23 cellular contexts compared by ENCODE assay signal in the genomic region with DNA sequence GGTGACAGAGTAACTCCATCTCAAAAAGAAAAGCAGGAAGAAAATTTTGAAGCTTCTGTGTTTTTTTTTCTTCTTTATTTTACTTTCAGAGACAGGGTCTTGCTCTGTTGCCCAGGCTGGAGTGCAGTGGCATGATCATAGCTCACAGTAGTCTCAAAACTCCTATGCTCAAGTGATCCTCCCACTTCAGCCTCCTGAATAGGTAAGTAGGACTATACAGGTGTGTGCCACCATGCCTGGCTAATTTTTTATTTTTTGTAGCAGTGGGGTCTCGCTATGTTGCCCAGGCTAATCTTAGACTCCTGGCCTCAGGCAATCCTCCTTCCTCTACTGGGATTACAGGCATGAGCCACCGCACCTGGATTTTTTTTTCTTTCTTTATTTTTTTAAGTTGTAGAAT. TPM values are rescaled to one million over a fixed set of nuclear protein-coding genes. Genes with fewer than 3 reads are reported as not detected.
DNase-seq lines count a peak whose midpoint lies in the region; ATAC-seq, FAIRE-seq and TF ChIP-seq lines count a peak whose summit lies in the region.
"Had no signal": no experiment of that assay in that cellular context is flagged by ENCODE, and none has a peak within 500 bp of the region (broad histone marks: within the 10 kb centered on the region; RNA-seq: fewer than 3 reads in every experiment).

No MANE protein-coding gene starts in this region.

- intact Hi-C loops in HepG2 (cut with micrococcal nuclease; ENCODE audit: unreplicated experiment): no loop called here
- intact Hi-C loops in right lobe of liver (cut with DNase I): no loop called here
- intact Hi-C loops in tibial artery (cut with DNase I; ENCODE audit: low total_unique reads): no loop called here

- no peaks in the 10 kb centered on the region for H4K20me1 ChIP-seq in HepG2 (ENCODE audit: insufficient read depth, low read length)
- H4K20me1 ChIP-seq: BLaER1 had no signal

- no peak overlapping the region for H2AFZ ChIP-seq in HepG2 (ENCODE audit: low read length)
- H2AFZ ChIP-seq: GM23248 had no signal

- H3K4me1 ChIP-seq in HepG2 (ENCODE audit: insufficient read depth, low read length) (peaks cover 24% of the 10 kb centered on the region), right lobe of liver (peaks cover 0 to 23% (median 11%) of the 10 kb centered on the region in 4 donors), tibial artery (peaks cover 0 to 31% (median 14%) of the 10 kb centered on the region in 4 donors)
- H3K4me1 ChIP-seq: BLaER1 had no signal

- CTCF ChIA-PET in HepG2 (lab: Yijun Ruan, JAX; ENCODE audit: low intra/inter-chr PET ratio, low total read pairs): no interaction called here

- in situ Hi-C loops in HepG2 (cut with HindIII; ENCODE audit: extremely low pct_ligation_motif_present, low pct_unique_long_range_greater_than_20kb): no loop called here

- no peak for TF ChIP-seq POLR2A in HepG2 (IDR thresholded peaks at IDR 0.05; ENCODE audit: insufficient read depth in 1 of 2, low read depth in 2 of 2, low read length in 2 of 2)
- TF ChIP-seq POLR2A in right lobe of liver (IDR thresholded peaks at IDR 0.05): no peak

- H3K9ac ChIP-seq in HepG2 (ENCODE audit: insufficient read depth, low read depth, low read length): no peak overlapping the region
- H3K9ac ChIP-seq: BLaER1, GM23248 had no signal

- TF ChIP-seq EP300 in HepG2 (IDR thresholded peaks at IDR 0.05; ENCODE audit: low read depth in 2 of 2, low read length in 2 of 2) (no peak), HepG2 (CRISPR knock-in tag; IDR thresholded peaks at IDR 0.05; ENCODE audit: borderline replicate concordance) (no peak)

- H3K4me2 ChIP-seq in HepG2 (ENCODE audit: low read depth, low read length): no peak overlapping the region
- H3K4me2 ChIP-seq: BLaER1 had no signal

- no peaks in the 10 kb centered on the region for H3K9me3 ChIP-seq in HepG2 (ENCODE audit: low read length)
- no peaks in the 10 kb centered on the region for H3K9me3 ChIP-seq in right lobe of liver
- no peaks in the 10 kb centered on the region for H3K9me3 ChIP-seq in tibial artery
- H3K9me3 ChIP-seq: BLaER1 had no signal

- WGBS in HepG2 (ENCODE audit: low lambda C conversion rate): 95% methylated on average over 2 of the region's 2 CpGs
- WGBS in right lobe of liver (ENCODE audit: insufficient coverage, low coverage, low lambda C conversion rate, missing lambda C conversion rate): 100% methylated on average over 2 of the region's 2 CpGs

- DNase-seq in HepG2 (ENCODE audit: low spot score): no peak
- no peak for DNase-seq in right lobe of liver
- no peak for DNase-seq in omental fat pad (ENCODE audit: low spot score)
- no peak for DNase-seq in tibial artery
- DNase-seq in NCI-H226: no peak
- DNase-seq in urothelium cell line (ENCODE audit: low spot score): no peak
- DNase-seq: CD4-positive, CD25-positive, alpha-beta regulatory T cell; CD8-positive, alpha-beta T cell; DMS 273 treated with DMSO at 0.1 percent for 48 hours; DMS79; EL; GDM1; GM23248; H7; HCEC 1CT had no signal

- no peak for TF ChIP-seq CTCF in HepG2 (CRISPR knock-in tag; IDR thresholded peaks at IDR 0.05)
- no peak for TF ChIP-seq CTCF in right lobe of liver (IDR thresholded peaks at IDR 0.05)
- TF ChIP-seq CTCF in omental fat pad (IDR thresholded peaks at IDR 0.05): no peak
- TF ChIP-seq CTCF in tibial artery (IDR thresholded peaks at IDR 0.05): no peak

- BruUV-seq in HepG2 (replicated peaks; lab: Mats Ljungman, UMichigan): no TSS peak

- H3K27ac ChIP-seq in HepG2 (ENCODE audit: extremely low read length, insufficient read depth, low read length): no peak overlapping the region
- no peak overlapping the region for H3K27ac ChIP-seq in right lobe of liver
- H3K27ac ChIP-seq in tibial artery: peak overlapping the region; percentile 65 to 79
- H3K27ac ChIP-seq: 22Rv1, BLaER1, C4-2B, GM23248 had no signal

- H3K4me3 ChIP-seq in HepG2 (replicated peaks in 1 of 3; ENCODE audit: insufficient read depth in 1 of 3, low read depth in 2 of 3, low read length in 3 of 3) (no peak overlapping the region), right lobe of liver (no peak overlapping the region), tibial artery (no peak overlapping the region)
- H3K4me3 ChIP-seq: BLaER1, GM12878, GM23248 had no signal

- TF ChIP-seq RAD21 in HepG2 (CRISPR knock-in tag; IDR thresholded peaks at IDR 0.05): no peak

- POLR2A ChIA-PET in HepG2 (lab: Yijun Ruan, JAX): no interaction called here

- peaks cover 2 to 28% of the 10 kb centered on the region in 2 experiments for H3K36me3 ChIP-seq in HepG2 (replicated peaks in 1 of 2; ENCODE audit: control insufficient read depth in 1 of 2, insufficient read depth in 2 of 2, low read length in 2 of 2)
- peaks cover 0 to 3% (median 0%) of the 10 kb centered on the region in 4 donors for H3K36me3 ChIP-seq in right lobe of liver
- H3K36me3 ChIP-seq in tibial artery: peaks cover 5 to 48% (median 15%) of the 10 kb centered on the region in 3 donors

- FAIRE-seq in HepG2 (lab: Jason Lieb, UNC): no peak
- no peak for FAIRE-seq in urothelium cell line (lab: Jason Lieb, UNC)
- FAIRE-seq: A204.1, D721Med, GM12878, GM19239, H1 had no signal

- no peaks in the 10 kb centered on the region for H3K27me3 ChIP-seq in HepG2 (ENCODE audit: control insufficient read depth in 1 of 2, insufficient read depth in 2 of 2, low read length in 2 of 2)
- H3K27me3 ChIP-seq in right lobe of liver: no peaks in the 10 kb centered on the region
- H3K27me3 ChIP-seq in tibial artery: no peaks in the 10 kb centered on the region
- H3K27me3 ChIP-seq: BLaER1 had no signal

- ATAC-seq in HepG2: no peak
- no peak for ATAC-seq in right lobe of liver
- ATAC-seq in omental fat pad (ENCODE audit: low FRiP score): peak; percentile 54
- ATAC-seq: CD8-positive, alpha-beta T cell; GM12878 had no signal

- H3K79me2 ChIP-seq in HepG2 (ENCODE audit: insufficient read depth, low read length): no peaks in the 10 kb centered on the region

TF ChIP-seq in HepG2, 621 proteins besides CTCF, POLR2A, EP300 and RAD21:
- TF ChIP-seq ZFP90 (CRISPR knock-in tag; IDR thresholded peaks at IDR 0.05; ENCODE audit: borderline replicate concordance) (no peak), ZNF460 (CRISPR knock-in tag; IDR thresholded peaks at IDR 0.05; ENCODE audit: borderline replicate concordance) (no peak), ZNF121 (CRISPR knock-in tag; IDR thresholded peaks at IDR 0.05) (peak; percentile 52; the same call in 1 of the 2 replicates), NKX3-1 (CRISPR knock-in tag; IDR thresholded peaks at IDR 0.05) (no peak), TBX3 (IDR thresholded peaks at IDR 0.05; ENCODE audit: borderline replicate concordance) (no peak)

RNA-seq across cellular contexts. Expression of gene C5orf24, which starts 10.1 kb away (rescaled TPM):
- 41.5 and 52.6 TPM in 2 replicates for total RNA-seq in HepG2 (2016; rRNA removed; fragmentation: Illumina TruSeq; extraction: Trizol)
- 10.3 and 10.6 TPM in 2 replicates for total RNA-seq in HepG2 (2016; cell fraction: cytosol; rRNA removed; fragmentation: Illumina TruSeq; extraction: Trizol; ENCODE audit: low read depth)
- 39.8 and 49.7 TPM in 2 replicates for total RNA-seq in HepG2 (2016; cell fraction: insoluble cytoplasmic fraction; rRNA removed; fragmentation: Illumina TruSeq; extraction: Trizol)
- total RNA-seq in HepG2 (2016; cell fraction: membrane; rRNA removed; fragmentation: Illumina TruSeq; extraction: Trizol): 33.9 and 34.4 TPM in 2 replicates
- 39.4 and 43.9 TPM in 2 replicates for total RNA-seq in HepG2 (2016; cell fraction: nucleus; rRNA removed; fragmentation: Illumina TruSeq; extraction: Trizol)
- 30.3 and 34.6 TPM in 2 replicates for polyA plus RNA-seq in HepG2 (2011; rRNA removed)
- 10.6 and 18.7 TPM in 2 replicates for polyA plus RNA-seq in HepG2 (2011; cell fraction: cytosol; rRNA removed)
- 23.1 and 31.3 TPM in 2 replicates for polyA plus RNA-seq in HepG2 (2011; cell fraction: nucleus; rRNA removed)
- 25.4 and 26.1 TPM in 2 replicates for polyA plus RNA-seq in HepG2 (2012)
- 8.0 and 8.8 TPM in 2 replicates for polyA plus RNA-seq in HepG2 (2016; cell fraction: cytosol; fragmentation: Illumina TruSeq; extraction: Trizol; ENCODE audit: low read depth)
- 39.1 and 45.0 TPM in 2 replicates for polyA plus RNA-seq in HepG2 (2016; cell fraction: insoluble cytoplasmic fraction; fragmentation: Illumina TruSeq; extraction: Trizol; ENCODE audit: low read depth)
- 19.7 and 20.6 TPM in 2 replicates for polyA plus RNA-seq in HepG2 (2016; cell fraction: membrane; fragmentation: Illumina TruSeq; extraction: Trizol; ENCODE audit: low read depth)
- polyA plus RNA-seq in HepG2 (2016; cell fraction: nucleus; fragmentation: Illumina TruSeq; extraction: Trizol; ENCODE audit: insufficient read depth, low read depth): 53.8 and 56.9 TPM in 2 replicates
- 32.1 and 44.9 TPM in 2 replicates for polyA minus RNA-seq in HepG2 (2011; rRNA and poly(A)+ RNA removed; ENCODE audit: low replicate concordance)
- 24.9 and 25.5 TPM in 2 replicates for polyA minus RNA-seq in HepG2 (2011; cell fraction: cytosol; rRNA and poly(A)+ RNA removed)
- polyA minus RNA-seq in HepG2 (2011; cell fraction: nucleus; rRNA and poly(A)+ RNA removed): 61.3 and 65.8 TPM in 2 replicates
- 10 to 100 TPM; 19.0 to 41.8 (median 30.2) TPM for total RNA-seq in right lobe of liver
- total RNA-seq in omental fat pad: 10 to 100 TPM; 36.1 to 56.0 (median 45.9) TPM

RNA-seq across cellular contexts. Expression of gene TXNDC15, which starts 38.5 kb away (rescaled TPM):
- total RNA-seq in HepG2 (2016; rRNA removed; fragmentation: Illumina TruSeq; extraction: Trizol): 33.6 and 49.9 TPM in 2 replicates
- total RNA-seq in HepG2 (2016; cell fraction: cytosol; rRNA removed; fragmentation: Illumina TruSeq; extraction: Trizol; ENCODE audit: low read depth): 10.0 and 12.6 TPM in 2 replicates
- total RNA-seq in HepG2 (2016; cell fraction: insoluble cytoplasmic fraction; rRNA removed; fragmentation: Illumina TruSeq; extraction: Trizol): 33.1 and 46.0 TPM in 2 replicates
- total RNA-seq in HepG2 (2016; cell fraction: membrane; rRNA removed; fragmentation: Illumina TruSeq; extraction: Trizol): 16.2 and 20.5 TPM in 2 replicates
- total RNA-seq in HepG2 (2016; cell fraction: nucleus; rRNA removed; fragmentation: Illumina TruSeq; extraction: Trizol): 38.4 and 46.0 TPM in 2 replicates
- 22.2 and 27.9 TPM in 2 replicates for polyA plus RNA-seq in HepG2 (2011; rRNA removed)
- 39.4 and 55.2 TPM in 2 replicates for polyA plus RNA-seq in HepG2 (2011; cell fraction: cytosol; rRNA removed)
- polyA plus RNA-seq in HepG2 (2011; cell fraction: nucleus; rRNA removed): 24.0 and 24.4 TPM in 2 replicates
- 25.8 and 30.9 TPM in 2 replicates for polyA plus RNA-seq in HepG2 (2012)
- polyA plus RNA-seq in HepG2 (2016; cell fraction: cytosol; fragmentation: Illumina TruSeq; extraction: Trizol; ENCODE audit: low read depth): 10.7 and 11.0 TPM in 2 replicates
- polyA plus RNA-seq in HepG2 (2016; cell fraction: insoluble cytoplasmic fraction; fragmentation: Illumina TruSeq; extraction: Trizol; ENCODE audit: low read depth): 32.6 and 34.2 TPM in 2 replicates
- polyA plus RNA-seq in HepG2 (2016; cell fraction: membrane; fragmentation: Illumina TruSeq; extraction: Trizol; ENCODE audit: low read depth): 17.4 and 18.7 TPM in 2 replicates
- polyA plus RNA-seq in HepG2 (2016; cell fraction: nucleus; fragmentation: Illumina TruSeq; extraction: Trizol; ENCODE audit: insufficient read depth, low read depth): 84.5 TPM in 2 replicates
- 22.6 and 27.6 TPM in 2 replicates for polyA minus RNA-seq in HepG2 (2011; rRNA and poly(A)+ RNA removed; ENCODE audit: low replicate concordance)
- 20.3 and 30.2 TPM in 2 replicates for polyA minus RNA-seq in HepG2 (2011; cell fraction: cytosol; rRNA and poly(A)+ RNA removed)
- 15.2 and 16.9 TPM in 2 replicates for polyA minus RNA-seq in HepG2 (2011; cell fraction: nucleus; rRNA and poly(A)+ RNA removed)
- total RNA-seq in right lobe of liver: 10 to 100 TPM; 20.8 to 30.9 (median 28.2) TPM
- 10 to 100 TPM; 53.4 to 78.5 (median 70.0) TPM for total RNA-seq in omental fat pad

Comparison
In these comparisons a context has a peak if more than half of its experiments do, and no peak if none do; other contexts are left out.
1. H3K27ac ChIP-seq: peak in tibial artery (2 of 2); none in HepG2 (single experiment) and right lobe of liver (0 of 3).